ENCODE assay signal across 10 cellular contexts in the genomic region with DNA sequence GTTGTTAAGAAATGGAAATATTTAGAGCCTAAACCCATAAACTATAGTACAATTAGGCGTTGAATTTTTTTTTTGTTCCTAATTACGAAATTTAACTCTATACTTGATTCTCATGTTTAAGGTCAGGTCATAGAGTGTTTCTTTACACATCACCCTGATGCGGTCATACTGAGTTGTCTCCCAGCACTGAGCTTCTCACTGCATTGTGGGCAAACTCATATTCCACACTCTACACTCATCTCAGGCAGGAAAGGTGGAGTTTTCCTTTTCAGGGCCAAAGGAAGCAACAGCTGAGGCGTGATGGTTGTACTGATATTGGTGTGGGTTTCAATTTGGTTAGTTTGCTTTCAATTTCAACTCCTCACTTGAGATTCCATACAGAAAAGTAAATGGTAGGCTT.
A peak's percentile ranks its signal among the peaks of the same experiment; 100 is the strongest.
DNase-seq lines count a peak whose midpoint lies in the region; ATAC-seq and TF ChIP-seq lines count a peak whose summit lies in the region.
"Had no signal": no experiment of that assay in that cellular context is flagged by ENCODE, and none has a peak within 500 bp of the region (broad histone marks: within the 10 kb centered on the region; RNA-seq: fewer than 3 reads in every experiment).

No MANE protein-coding gene starts in this region.

- H3K4me1 Mint-ChIP-seq in CD4-positive, alpha-beta memory T cell, result no peaks in the 10 kb centered on the region

- no peaks in the 10 kb centered on the region for H3K27me3 Mint-ChIP-seq in CD4-positive, alpha-beta memory T cell

- peak overlapping the region; percentile 26 to 64 (median 42) for H3K27ac ChIP-seq in gastrocnemius medialis
- no peak overlapping the region for H3K27ac ChIP-seq in CD4-positive, alpha-beta memory T cell (ENCODE audit: low read depth, low read length)

- no peaks in the 10 kb centered on the region for H3K27me3 ChIP-seq in gastrocnemius medialis
- no peaks in the 10 kb centered on the region for H3K27me3 ChIP-seq in CD4-positive, alpha-beta memory T cell (ENCODE audit: insufficient read depth, low read length)

- H3K36me3 Mint-ChIP-seq in CD4-positive, alpha-beta memory T cell, result no peaks in the 10 kb centered on the region

- H3K9me3 Mint-ChIP-seq in CD4-positive, alpha-beta memory T cell, result peaks cover 0 to 9% (median 2%) of the 10 kb centered on the region in 8 donors

- CTCF ChIA-PET in CD4-positive, alpha-beta memory T cell (lab: Charles Lee; ENCODE audit: partially characterized antibody), result no interaction called here

- no peaks in the 10 kb centered on the region for H3K9me3 ChIP-seq in gastrocnemius medialis
- no peaks in the 10 kb centered on the region for H3K9me3 ChIP-seq in CD4-positive, alpha-beta memory T cell (ENCODE audit: control insufficient read depth in 1 of 2, low read length in 2 of 2)

- DNase-seq in EL (peak; percentile 80), amniotic epithelial cell (ENCODE audit: low read depth) (peak; percentile 81), glomerular visceral epithelial cell (ENCODE audit: extremely low spot score) (peak; percentile 28), gastrocnemius medialis (no peak), HK-2 (ENCODE audit: unreplicated experiment) (no peak), NCI-H1436 treated with DMSO at 0.1 percent for 48 hours (lab: John Stamatoyannopoulos, UW) (no peak)
- DNase-seq in CD4-positive, alpha-beta memory T cell, result no peak
- DNase-seq: activated naive CD4-positive, alpha-beta T cell; NCI-H524 had no signal

- peak; percentile 80 to 81 for ATAC-seq in gastrocnemius medialis
- no peak for ATAC-seq in HG03439 (IDR thresholded peaks at IDR 0.05; ENCODE audit: unreplicated experiment)

- no peak overlapping the region for H3K4me3 Mint-ChIP-seq in CD4-positive, alpha-beta memory T cell

- POLR2A ChIA-PET in CD4-positive, alpha-beta memory T cell (lab: Charles Lee; ENCODE audit: partially characterized antibody), result no interaction called here

- no peak for TF ChIP-seq POLR2A in gastrocnemius medialis (IDR thresholded peaks at IDR 0.05)

- no peak overlapping the region for H3K4me3 ChIP-seq in gastrocnemius medialis
- H3K4me3 ChIP-seq in CD4-positive, alpha-beta memory T cell (ENCODE audit: low read length in 2 of 2), result no peak overlapping the region

- TF ChIP-seq CTCF in gastrocnemius medialis (IDR thresholded peaks at IDR 0.05 in 4 of 5, conservative IDR thresholded peaks at IDR 0.05 in 1 of 5), result no peak

- in situ Hi-C loops in gastrocnemius medialis (cut with MboI; ENCODE audit: low sequenced_read_pairs in 4 of 4), result no loop called here

- no peaks in the 10 kb centered on the region for H3K36me3 ChIP-seq in gastrocnemius medialis
- no peaks in the 10 kb centered on the region for H3K36me3 ChIP-seq in CD4-positive, alpha-beta memory T cell (ENCODE audit: insufficient read depth, low read length)

- intact Hi-C loops in gastrocnemius medialis (cut with DNase I; ENCODE audit: low total_unique reads), result no loop called here
- intact Hi-C loops in CD4-positive, alpha-beta memory T cell (cut with micrococcal nuclease), result no loop called here

- peaks cover 11 to 14% of the 10 kb centered on the region in 2 donors for H3K4me1 ChIP-seq in gastrocnemius medialis
- H3K4me1 ChIP-seq in CD4-positive, alpha-beta memory T cell (ENCODE audit: insufficient read depth, low read length), result no peaks in the 10 kb centered on the region

- no peak overlapping the region for H3K27ac Mint-ChIP-seq in CD4-positive, alpha-beta memory T cell

Comparison
In these comparisons a context has a peak if more than half of its experiments do, and no peak if none do; other contexts are left out.
1. DNase-seq: peak in EL (single experiment), amniotic epithelial cell (single experiment) and glomerular visceral epithelial cell (single experiment); none in gastrocnemius medialis (0 of 2), HK-2 (single experiment), CD4-positive, alpha-beta memory T cell (0 of 5) and NCI-H1436 treated with DMSO at 0.1 percent for 48 hours (single experiment).